11 cellular contexts compared by ENCODE assay signal in genomic region chr1:16971330-16972209, GRCh38. TPM values are rescaled to one million over a fixed set of nuclear protein-coding genes. Genes with fewer than 3 reads are reported as not detected.
A peak's percentile ranks its signal among the peaks of the same experiment; 100 is the strongest.
DNase-seq lines count a peak whose midpoint lies in the region; ATAC-seq and TF ChIP-seq lines count a peak whose summit lies in the region.
"Had no signal": no experiment of that assay in that cellular context is flagged by ENCODE, and none has a peak within 500 bp of the region (broad histone marks: within the 10 kb centered on the region; RNA-seq: fewer than 3 reads in every experiment).

No MANE protein-coding gene starts in this region.

- H3K27me3 ChIP-seq in hepatocyte: no peaks in the 10 kb centered on the region

- no peak overlapping the region for H2AFZ ChIP-seq in hepatocyte

- peak; percentile 33 for ATAC-seq in SK-N-SH treated with all-trans-retinoic acid at 6 μM for 48 hours
- ATAC-seq in activated T-cell treated with anti-CD3 and anti-CD28 coated beads, Interleukin-2, amount 50 U/mL, for 72 hours (replicated peaks in 1 of 2): no peak
- ATAC-seq: naive thymus-derived CD4-positive, alpha-beta T cell had no signal

- no peaks in the 10 kb centered on the region for H3K27me3 Mint-ChIP-seq in activated T-cell treated with anti-CD3 and anti-CD28 coated beads, Interleukin-2, amount 50 U/mL, for 72 hours (ENCODE audit: low read depth)
- no peaks in the 10 kb centered on the region for H3K27me3 Mint-ChIP-seq in activated naive CD4-positive, alpha-beta T cell treated with anti-CD3 and anti-CD28 coated beads, Interleukin-2, amount 10 ng/mL, durations not matched to agents 7 days and 5 days
- H3K27me3 Mint-ChIP-seq: activated CD4-positive, alpha-beta memory T cell treated with anti-CD3 and anti-CD28 coated beads, Interleukin-2, amount 10 ng/mL, durations not matched to agents 7 days and 5 days; naive thymus-derived CD4-positive, alpha-beta T cell had no signal

- TF ChIP-seq EP300 in Ishikawa (IDR thresholded peaks at IDR 0.05; ENCODE audit: borderline replicate concordance): no peak

- peaks cover 8% of the 10 kb centered on the region for H3K79me2 ChIP-seq in hepatocyte

- no peaks in the 10 kb centered on the region for H3K36me3 ChIP-seq in hepatocyte (replicated peaks; ENCODE audit: insufficient read depth, low read depth)

- no peak overlapping the region for H3K27ac Mint-ChIP-seq in activated T-cell treated with anti-CD3 and anti-CD28 coated beads, Interleukin-2, amount 50 U/mL, for 72 hours
- no peak overlapping the region for H3K27ac Mint-ChIP-seq in activated naive CD4-positive, alpha-beta T cell treated with anti-CD3 and anti-CD28 coated beads, Interleukin-2, amount 10 ng/mL, durations not matched to agents 7 days and 5 days
- H3K27ac Mint-ChIP-seq: activated CD4-positive, alpha-beta memory T cell treated with anti-CD3 and anti-CD28 coated beads, Interleukin-2, amount 10 ng/mL, durations not matched to agents 7 days and 5 days had no signal

- H3K27ac ChIP-seq in hepatocyte: peak overlapping the region; percentile 46

- H3K9me2 ChIP-seq in hepatocyte (replicated peaks; ENCODE audit: insufficient read depth): no peaks in the 10 kb centered on the region

- H3K4me2 ChIP-seq in hepatocyte: no peak overlapping the region

- no peaks in the 10 kb centered on the region for H3K36me3 Mint-ChIP-seq in activated T-cell treated with anti-CD3 and anti-CD28 coated beads, Interleukin-2, amount 50 U/mL, for 72 hours (ENCODE audit: insufficient read depth in 2 of 2)
- H3K36me3 Mint-ChIP-seq in activated naive CD4-positive, alpha-beta T cell treated with anti-CD3 and anti-CD28 coated beads, Interleukin-2, amount 10 ng/mL, durations not matched to agents 7 days and 5 days: no peaks in the 10 kb centered on the region

- CTCF ChIA-PET in activated naive CD4-positive, alpha-beta T cell treated with anti-CD3 and anti-CD28 coated beads, Interleukin-2, amount 10 ng/mL, durations not matched to agents 7 days and 5 days (lab: Charles Lee): interaction anchor here (1.1 to 1.3 kb wide), 2 partner anchors 11 kb away, joined by 5 to 6 read pairs; no protein-coding TSS in a partner anchor

- H3K9me3 Mint-ChIP-seq in activated T-cell treated with anti-CD3 and anti-CD28 coated beads, Interleukin-2, amount 50 U/mL, for 72 hours: no peaks in the 10 kb centered on the region
- no peaks in the 10 kb centered on the region for H3K9me3 Mint-ChIP-seq in activated naive CD4-positive, alpha-beta T cell treated with anti-CD3 and anti-CD28 coated beads, Interleukin-2, amount 10 ng/mL, durations not matched to agents 7 days and 5 days
- H3K9me3 Mint-ChIP-seq: activated CD4-positive, alpha-beta memory T cell treated with anti-CD3 and anti-CD28 coated beads, Interleukin-2, amount 10 ng/mL, durations not matched to agents 7 days and 5 days; naive thymus-derived CD4-positive, alpha-beta T cell had no signal

- no peak overlapping the region for H3K4me3 ChIP-seq in hepatocyte

- H3K4me3 Mint-ChIP-seq in activated T-cell treated with anti-CD3 and anti-CD28 coated beads, Interleukin-2, amount 50 U/mL, for 72 hours: no peak overlapping the region
- no peak overlapping the region for H3K4me3 Mint-ChIP-seq in activated naive CD4-positive, alpha-beta T cell treated with anti-CD3 and anti-CD28 coated beads, Interleukin-2, amount 10 ng/mL, durations not matched to agents 7 days and 5 days
- H3K4me3 Mint-ChIP-seq: activated CD4-positive, alpha-beta memory T cell treated with anti-CD3 and anti-CD28 coated beads, Interleukin-2, amount 10 ng/mL, durations not matched to agents 7 days and 5 days; naive thymus-derived CD4-positive, alpha-beta T cell had no signal

- no peak for TF ChIP-seq RAD21 in Ishikawa (IDR thresholded peaks at IDR 0.05; ENCODE audit: low read depth)

- DNase-seq in AG08396 (ENCODE audit: low spot score) (peak; percentile 76), hepatocyte (ENCODE audit: low spot score) (peak; percentile 71), NCI-H82 (lab: John Stamatoyannopoulos, UW) (no peak), NCI-H1048 (lab: John Stamatoyannopoulos, UW) (no peak)
- no peak for DNase-seq in activated T-cell treated with anti-CD3 and anti-CD28 coated beads, Interleukin-2, amount 50 U/mL, for 72 hours
- DNase-seq in activated naive CD4-positive, alpha-beta T cell treated with anti-CD3 and anti-CD28 coated beads, Interleukin-2, amount 10 ng/mL, durations not matched to agents 7 days and 5 days: no peak
- DNase-seq: activated CD4-positive, alpha-beta memory T cell treated with anti-CD3 and anti-CD28 coated beads, Interleukin-2, amount 10 ng/mL, durations not matched to agents 7 days and 5 days; anterior cingulate cortex; naive thymus-derived CD4-positive, alpha-beta T cell had no signal

- no peaks in the 10 kb centered on the region for H3K9me3 ChIP-seq in hepatocyte (ENCODE audit: low read depth)

- no peaks in the 10 kb centered on the region for H3K4me1 Mint-ChIP-seq in activated T-cell treated with anti-CD3 and anti-CD28 coated beads, Interleukin-2, amount 50 U/mL, for 72 hours (ENCODE audit: low read depth)
- no peaks in the 10 kb centered on the region for H3K4me1 Mint-ChIP-seq in activated naive CD4-positive, alpha-beta T cell treated with anti-CD3 and anti-CD28 coated beads, Interleukin-2, amount 10 ng/mL, durations not matched to agents 7 days and 5 days
- H3K4me1 Mint-ChIP-seq: activated CD4-positive, alpha-beta memory T cell treated with anti-CD3 and anti-CD28 coated beads, Interleukin-2, amount 10 ng/mL, durations not matched to agents 7 days and 5 days had no signal

- H3K4me1 ChIP-seq in hepatocyte (ENCODE audit: insufficient read depth): peaks cover 14% of the 10 kb centered on the region

- peaks cover 7% of the 10 kb centered on the region for H4K20me1 ChIP-seq in hepatocyte (ENCODE audit: insufficient read depth, poor library complexity, severe bottlenecking)

- no peak for TF ChIP-seq CTCF in hepatocyte (IDR thresholded peaks at IDR 0.05; ENCODE audit: poor library complexity)

- 81% methylated on average over 28 of the region's 28 CpGs for WGBS in hepatocyte (ENCODE audit: low lambda C conversion rate, missing lambda C conversion rate)

TF ChIP-seq in Ishikawa, 13 proteins besides CTCF, POLR2A, EP300 and RAD21:
- TF ChIP-seq USF1 (IDR thresholded peaks at IDR 0.05) (peak; percentile 86), MAX (IDR thresholded peaks at IDR 0.05) (no peak)

TF ChIP-seq in SK-N-SH treated with all-trans-retinoic acid at 6 μM for 48 hours, 23 proteins besides CTCF, POLR2A, EP300 and RAD21:
- TF ChIP-seq ARNTL (CRISPR knock-in tag; IDR thresholded peaks at IDR 0.05; ENCODE audit: borderline replicate concordance, low read depth) (no peak), CREB5 (CRISPR knock-in tag; IDR thresholded peaks at IDR 0.05; ENCODE audit: low read depth) (no peak), OSR1 (CRISPR knock-in tag; IDR thresholded peaks at IDR 0.05) (no peak), GLIS3 (CRISPR knock-in tag; IDR thresholded peaks at IDR 0.05) (no peak), TOX (CRISPR knock-in tag; IDR thresholded peaks at IDR 0.05; ENCODE audit: borderline replicate concordance) (no peak), POU6F1 (CRISPR knock-in tag; IDR thresholded peaks at IDR 0.05; ENCODE audit: borderline replicate concordance, low read depth) (no peak)

RNA-seq across cellular contexts. Expression of gene MFAP2, which starts 8.8 kb away (rescaled TPM):
- total RNA-seq in hepatocyte: 172 and 200 TPM in 2 replicates
- 540 and 551 TPM in 2 replicates for polyA plus RNA-seq in hepatocyte
- total RNA-seq in activated T-cell treated with anti-CD3 and anti-CD28 coated beads, Interleukin-2, amount 50 U/mL, for 72 hours: under 1 TPM; 0.37 to 0.67 TPM
- total RNA-seq: naive thymus-derived CD4-positive, alpha-beta T cell had no signal

RNA-seq across cellular contexts. Expression of gene ATP13A2, which starts 40.2 kb away (rescaled TPM):
- total RNA-seq in hepatocyte: 20.7 and 30.0 TPM in 2 replicates
- polyA plus RNA-seq in hepatocyte: 52.3 and 53.4 TPM in 2 replicates
- 10 to 100 TPM; 22.2 to 23.8 TPM for total RNA-seq in activated T-cell treated with anti-CD3 and anti-CD28 coated beads, Interleukin-2, amount 50 U/mL, for 72 hours

RNA-seq across cellular contexts. Expression of gene CROCC, which starts 49.8 kb away (rescaled TPM):
- 21.9 and 22.2 TPM in 2 replicates for total RNA-seq in hepatocyte
- 23.0 and 23.6 TPM in 2 replicates for polyA plus RNA-seq in hepatocyte
- 10 to 100 TPM; 16.8 to 24.7 TPM for total RNA-seq in activated T-cell treated with anti-CD3 and anti-CD28 coated beads, Interleukin-2, amount 50 U/mL, for 72 hours

Comparison
In these comparisons a context has a peak if more than half of its experiments do, and no peak if none do; other contexts are left out.
1. DNase-seq: peak in AG08396 (single experiment) and hepatocyte (single experiment); none in activated T-cell treated with anti-CD3 and anti-CD28 coated beads, Interleukin-2, amount 50 U/mL, for 72 hours (0 of 2), activated naive CD4-positive, alpha-beta T cell treated with anti-CD3 and anti-CD28 coated beads, Interleukin-2, amount 10 ng/mL, durations not matched to agents 7 days and 5 days (single experiment), NCI-H82 (single experiment) and NCI-H1048 (single experiment).
2. RNA of gene MFAP2, which starts 8.8 kb away (total RNA-seq): 172 to 200 TPM in hepatocyte; 0.37 to 0.67 TPM in activated T-cell treated with anti-CD3 and anti-CD28 coated beads, Interleukin-2, amount 50 U/mL, for 72 hours; every median in the first group is over 100 times any median in the second.